Comparison of ENCODE assay signal across 8 cellular contexts in the genomic region with DNA sequence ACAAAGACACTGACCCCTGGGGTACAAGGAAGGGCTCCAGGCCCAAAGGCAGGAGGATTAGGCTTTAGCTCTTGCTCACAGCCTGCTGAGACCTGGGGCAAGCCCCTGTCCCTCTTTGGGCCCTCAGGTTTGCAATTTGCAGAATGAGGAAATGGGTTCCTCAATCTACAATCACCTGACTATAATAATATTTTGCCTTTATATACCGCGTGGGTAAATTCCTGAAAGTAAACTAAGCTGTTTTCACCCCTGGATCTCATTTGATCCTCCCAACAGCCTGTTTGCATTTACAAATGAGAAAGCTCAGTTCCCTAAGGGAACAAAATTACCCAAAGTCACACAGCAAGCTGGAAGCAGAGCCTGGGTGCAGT. TPM values are rescaled to one million over a fixed set of nuclear protein-coding genes. Genes with fewer than 3 reads are reported as not detected.
A peak's percentile ranks its signal among the peaks of the same experiment; 100 is the strongest.
DNase-seq lines count a peak whose midpoint lies in the region; ATAC-seq and TF ChIP-seq lines count a peak whose summit lies in the region.

No MANE protein-coding gene starts in this region.

- H3K27ac Mint-ChIP-seq in Calu3 (ENCODE audit: unreplicated experiment): peak overlapping the region; percentile 89

- intact Hi-C loops in Calu3 (cut with micrococcal nuclease; ENCODE audit: unreplicated experiment): loop anchor here (1.0 kb wide), 1 partner anchor 68 kb away; no protein-coding TSS in a partner anchor

- H3K27ac ChIP-seq in OCI-LY1 (ENCODE audit: low read depth, low read length, poor library complexity, severe bottlenecking) (peak overlapping the region; percentile 56), parathyroid adenoma (peak overlapping the region; percentile 89)

- H2AFZ ChIP-seq in OCI-LY1 (ENCODE audit: low read length) (no peak overlapping the region), parathyroid adenoma (peak overlapping the region; percentile 83)

- H3F3A ChIP-seq in OCI-LY1 (ENCODE audit: insufficient read depth, low read length): no peaks in the 10 kb centered on the region

- peaks cover 32% of the 10 kb centered on the region for H3K4me1 ChIP-seq in OCI-LY1 (ENCODE audit: insufficient read depth, low read length, severe bottlenecking)
- H3K4me1 ChIP-seq in endocrine pancreas (ENCODE audit: control insufficient read depth, insufficient read depth, low read length): no peaks in the 10 kb centered on the region
- H3K4me1 ChIP-seq in parathyroid adenoma: peaks cover 12% of the 10 kb centered on the region

- no peaks in the 10 kb centered on the region for H3K36me3 ChIP-seq in OCI-LY1 (ENCODE audit: insufficient read depth, low read length)
- H3K36me3 ChIP-seq in endocrine pancreas (ENCODE audit: control insufficient read depth, insufficient read depth, low read length): no peaks in the 10 kb centered on the region
- H3K36me3 ChIP-seq in parathyroid adenoma (ENCODE audit: control insufficient read depth, insufficient read depth, low read length): no peaks in the 10 kb centered on the region

- BruUV-seq in Calu3 (replicated peaks; lab: Mats Ljungman, UMichigan): no TSS peak

- no peaks in the 10 kb centered on the region for H3K27me3 Mint-ChIP-seq in Calu3 (ENCODE audit: unreplicated experiment)

- H3K79me2 ChIP-seq in OCI-LY1 (ENCODE audit: insufficient read depth, low read length) (no peaks in the 10 kb centered on the region), parathyroid adenoma (no peaks in the 10 kb centered on the region)

- no peaks in the 10 kb centered on the region for H4K20me1 ChIP-seq in OCI-LY1 (ENCODE audit: insufficient read depth, low read length)

- ATAC-seq in HG02763 (IDR thresholded peaks at IDR 0.05; ENCODE audit: unreplicated experiment): no peak

- H3K9ac ChIP-seq in OCI-LY1 (ENCODE audit: low read length) (peak overlapping the region; percentile 39; the same call in 1 of the 2 replicates), endocrine pancreas (ENCODE audit: control insufficient read depth, insufficient read depth, low read length) (no peak overlapping the region), parathyroid adenoma (no peak overlapping the region)

- H3K4me2 ChIP-seq in OCI-LY1 (ENCODE audit: low read length) (peak overlapping the region; percentile 65), parathyroid adenoma (ENCODE audit: low read length) (peak overlapping the region; percentile 45)

- DNase-seq in Calu3: no peak
- no peak for DNase-seq in GM19240 (ENCODE audit: insufficient read length, low spot score)
- DNase-seq in NCI-H526 treated with DMSO at 0.1 percent for 48 hours (lab: John Stamatoyannopoulos, UW): no peak
- no peak for DNase-seq in NOMO-1 treated with dmso at 0.1 percent for 144 hours (lab: John Stamatoyannopoulos, UW; ENCODE audit: unreplicated experiment)

- H3K9me3 ChIP-seq in OCI-LY1 (ENCODE audit: low read length) (no peaks in the 10 kb centered on the region), endocrine pancreas (ENCODE audit: control insufficient read depth, low read length) (no peaks in the 10 kb centered on the region), parathyroid adenoma (ENCODE audit: control insufficient read depth, low read length) (no peaks in the 10 kb centered on the region)

- no peaks in the 10 kb centered on the region for H3K27me3 ChIP-seq in OCI-LY1 (ENCODE audit: insufficient read depth, low read length)
- no peaks in the 10 kb centered on the region for H3K27me3 ChIP-seq in endocrine pancreas (ENCODE audit: control insufficient read depth, insufficient read depth, low read length)
- no peaks in the 10 kb centered on the region for H3K27me3 ChIP-seq in parathyroid adenoma (ENCODE audit: control insufficient read depth, insufficient read depth, low read length)

- no peak for TF ChIP-seq CTCF in Calu3 (IDR thresholded peaks at IDR 0.05; ENCODE audit: unreplicated experiment)
- TF ChIP-seq CTCF in OCI-LY1 (IDR thresholded peaks at IDR 0.05; ENCODE audit: low read length): no peak
- no peak for TF ChIP-seq CTCF in parathyroid adenoma (IDR thresholded peaks at IDR 0.05)

- peaks cover 7% of the 10 kb centered on the region for H3K36me3 Mint-ChIP-seq in Calu3 (ENCODE audit: insufficient read depth, unreplicated experiment)

- H3K9me2 ChIP-seq in OCI-LY1 (ENCODE audit: low read depth, low read length): no peaks in the 10 kb centered on the region

- peak overlapping the region; percentile 68 for H3K4me3 ChIP-seq in OCI-LY1 (ENCODE audit: low read depth, low read length, poor library complexity, severe bottlenecking)
- H3K4me3 ChIP-seq in endocrine pancreas (ENCODE audit: control insufficient read depth, insufficient read depth, low read length): peak overlapping the region; percentile 32
- H3K4me3 ChIP-seq in parathyroid adenoma (ENCODE audit: low read depth, low read length): peak overlapping the region; percentile 85

- H3K9me3 Mint-ChIP-seq in Calu3 (ENCODE audit: low read depth, unreplicated experiment): no peaks in the 10 kb centered on the region

- CTCF ChIA-PET in Calu3 (lab: Charles Lee): interaction anchor here (2.2 to 2.7 kb wide), 3 partner anchors 11 to 70 kb away, joined by 15 to 48 read pairs (median 15); no protein-coding TSS in a partner anchor

- peak overlapping the region; percentile 92 for H3K4me3 Mint-ChIP-seq in Calu3 (ENCODE audit: low read depth, unreplicated experiment)

- peaks cover 26% of the 10 kb centered on the region for H3K4me1 Mint-ChIP-seq in Calu3 (ENCODE audit: low read depth, unreplicated experiment)

RNA-seq across cellular contexts. Expression of a gene that starts 0.8 kb away (rescaled TPM):
- total RNA-seq in Calu3 (2022): 55.1 and 68.9 TPM in 2 replicates

RNA-seq across cellular contexts. Expression of a gene that starts 21.1 kb away (rescaled TPM):
- 28.7 and 29.1 TPM in 2 replicates for total RNA-seq in Calu3 (2022)

RNA-seq across cellular contexts. Expression of a gene that starts 40.9 kb away (rescaled TPM):
- 53.0 and 61.3 TPM in 2 replicates for total RNA-seq in Calu3 (2022)

Comparison
In these comparisons a context has a peak if more than half of its experiments do, and no peak if none do; other contexts are left out.
1. H3K4me3 ChIP-seq: peak in every context shown above with its lines; median percentile 85 in parathyroid adenoma; 68 in OCI-LY1; 32 in endocrine pancreas.